ENCODE assay signal across 16 cellular contexts in the genomic region with DNA sequence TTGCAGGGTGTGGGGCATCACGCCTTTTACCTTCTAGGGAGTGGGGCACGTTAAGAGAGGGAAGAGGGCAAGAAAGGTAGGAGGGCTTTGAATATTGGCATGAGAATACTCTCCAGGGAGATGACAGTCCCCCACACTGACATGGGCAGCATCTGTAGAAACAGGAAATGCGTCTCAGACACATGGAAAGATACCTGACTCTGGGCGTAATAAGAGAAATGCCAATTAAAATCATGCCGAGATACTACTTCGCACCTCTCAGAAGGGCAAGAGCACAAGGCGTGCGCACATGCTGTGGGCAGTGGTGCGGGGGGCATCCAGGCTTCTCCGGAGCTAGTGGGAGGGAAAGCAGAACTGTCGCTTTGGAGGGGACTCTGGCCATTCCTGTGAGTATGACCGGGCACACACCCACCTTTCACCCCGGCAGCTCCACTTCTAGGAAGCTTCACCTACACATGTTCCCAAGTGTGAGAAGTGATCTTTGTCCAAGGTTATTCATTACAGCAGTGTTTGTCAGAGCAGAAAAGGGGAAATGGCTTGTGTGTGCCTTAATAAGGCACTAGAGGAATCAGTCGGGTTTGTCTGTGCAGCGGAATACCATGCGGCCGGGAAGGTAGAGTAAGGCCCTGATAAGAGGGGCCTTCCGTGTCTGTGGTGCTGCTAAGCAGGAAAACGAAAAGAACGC.
DNase-seq lines count a peak whose midpoint lies in the region; ATAC-seq and TF ChIP-seq lines count a peak whose summit lies in the region.
"Had no signal": no experiment of that assay in that cellular context is flagged by ENCODE, and none has a peak within 500 bp of the region (broad histone marks: within the 10 kb centered on the region; RNA-seq: fewer than 3 reads in every experiment).

No MANE protein-coding gene starts in this region.

- peaks cover 24% of the 10 kb centered on the region for H3K79me1 ChIP-seq in mesenchymal stem cell (replicated peaks; ENCODE audit: low read length, poor library complexity, severe bottlenecking)

- H3K4me1 Mint-ChIP-seq in GM23338 = peaks cover 2% of the 10 kb centered on the region
- H3K4me1 Mint-ChIP-seq in activated T-helper 2 cell treated with anti-CD3 and anti-CD28 coated beads, Interferon-gamma antibody, Interleukin-2, Interleukin-4, amounts not matched to agents 10 μg/mL and 5 μg/mL and 100 μg/mL, durations not matched to agents 14 hours and 24 hours and 36 hours (ENCODE audit: low read depth) = no peaks in the 10 kb centered on the region

- 94% methylated on average over 17 of the region's 20 CpGs for WGBS in mesenchymal stem cell

- no peak overlapping the region for H3K4ac ChIP-seq in mesenchymal stem cell (ENCODE audit: low read depth in 1 of 2, low read length in 2 of 2)

- H3K27ac Mint-ChIP-seq in GM23338 = no peak overlapping the region
- no peak overlapping the region for H3K27ac Mint-ChIP-seq in activated T-helper 2 cell treated with anti-CD3 and anti-CD28 coated beads, Interferon-gamma antibody, Interleukin-2, Interleukin-4, amounts not matched to agents 10 μg/mL and 5 μg/mL and 100 μg/mL, durations not matched to agents 14 hours and 24 hours and 36 hours
- H3K27ac Mint-ChIP-seq: activated naive CD4-positive, alpha-beta T cell treated with anti-CD3 and anti-CD28 coated beads, Interleukin-2, amount 50 U/mL, for 72 hours had no signal

- DNase-seq in GM23338 (ENCODE audit: low spot score) (no peak), mesenchymal stem cell (no peak)
- no peak for DNase-seq in activated T-helper 2 cell treated with anti-CD3 and anti-CD28 coated beads, Interferon-gamma antibody, Interleukin-2, Interleukin-4, amounts not matched to agents 10 μg/mL and 5 μg/mL and 100 μg/mL, durations not matched to agents 14 hours and 24 hours and 36 hours (ENCODE audit: low spot score)
- DNase-seq: activated CD4-positive, alpha-beta T cell treated with anti-CD3 and anti-CD28 coated beads for 1 hour; activated CD8-positive, alpha-beta memory T cell treated with anti-CD3 and anti-CD28 coated beads, Interleukin-2, amount 50 U/mL, for 48 hours; left ventricle myocardium inferior; NCI-H146; NCI-H526 had no signal

- H2BK5ac ChIP-seq in mesenchymal stem cell (ENCODE audit: low read depth, low read length, poor library complexity, severe bottlenecking) = no peak overlapping the region

- H3K4me3 Mint-ChIP-seq in GM23338 = no peak overlapping the region
- H3K4me3 Mint-ChIP-seq in activated T-helper 2 cell treated with anti-CD3 and anti-CD28 coated beads, Interferon-gamma antibody, Interleukin-2, Interleukin-4, amounts not matched to agents 10 μg/mL and 5 μg/mL and 100 μg/mL, durations not matched to agents 14 hours and 24 hours and 36 hours (ENCODE audit: low read depth) = no peak overlapping the region

- H3K27me3 Mint-ChIP-seq in GM23338 (ENCODE audit: insufficient read depth, low read depth, poor library complexity) = peaks cover 10% of the 10 kb centered on the region
- H3K27me3 Mint-ChIP-seq in activated T-helper 2 cell treated with anti-CD3 and anti-CD28 coated beads, Interferon-gamma antibody, Interleukin-2, Interleukin-4, amounts not matched to agents 10 μg/mL and 5 μg/mL and 100 μg/mL, durations not matched to agents 14 hours and 24 hours and 36 hours (ENCODE audit: low read depth) = no peaks in the 10 kb centered on the region

- H3K36me3 ChIP-seq in BLaER1 = peaks cover 16% of the 10 kb centered on the region; the same call in 1 of the 2 replicates
- H3K36me3 ChIP-seq in GM23338 (ENCODE audit: insufficient read depth) = no peaks in the 10 kb centered on the region
- no peaks in the 10 kb centered on the region for H3K36me3 ChIP-seq in SU-DHL-6 (ENCODE audit: low read length)
- peaks cover 10 to 11% of the 10 kb centered on the region in 2 experiments for H3K36me3 ChIP-seq in mesenchymal stem cell (ENCODE audit: control insufficient read depth in 1 of 2, insufficient read depth in 2 of 2, low read depth in 1 of 2, low read length in 2 of 2)
- H3K36me3 ChIP-seq: breast epithelium, left ventricle myocardium inferior had no signal

- H3K27me3 ChIP-seq in BLaER1 (no peaks in the 10 kb centered on the region), GM23338 (ENCODE audit: insufficient read depth) (no peaks in the 10 kb centered on the region), SU-DHL-6 (ENCODE audit: low read length) (no peaks in the 10 kb centered on the region), mesenchymal stem cell (ENCODE audit: control insufficient read depth in 1 of 2, insufficient read depth in 1 of 2, low read length in 2 of 2) (no peaks in the 10 kb centered on the region)
- H3K27me3 ChIP-seq: breast epithelium had no signal

- H3K27ac ChIP-seq in BLaER1 = peak overlapping the region; percentile 95
- no peak overlapping the region for H3K27ac ChIP-seq in GM23338 (ENCODE audit: low read depth)
- H3K27ac ChIP-seq in SU-DHL-6 (ENCODE audit: low read depth, low read length) = peak overlapping the region; percentile 45
- H3K27ac ChIP-seq in mesenchymal stem cell (ENCODE audit: low read length, poor library complexity, severe bottlenecking) = peak overlapping the region; percentile 95
- H3K27ac ChIP-seq: left ventricle myocardium inferior had no signal

- H3K9me3 ChIP-seq in BLaER1 (no peaks in the 10 kb centered on the region), SU-DHL-6 (ENCODE audit: insufficient read depth, low read length) (no peaks in the 10 kb centered on the region), mesenchymal stem cell (ENCODE audit: control insufficient read depth, low read length) (no peaks in the 10 kb centered on the region)
- H3K9me3 ChIP-seq: breast epithelium, left ventricle myocardium inferior had no signal

- H3K4me1 ChIP-seq in BLaER1 = peaks cover 94% of the 10 kb centered on the region
- H3K4me1 ChIP-seq in GM23338 (ENCODE audit: insufficient read depth) = peaks cover 37% of the 10 kb centered on the region
- peaks cover 34% of the 10 kb centered on the region for H3K4me1 ChIP-seq in mesenchymal stem cell (ENCODE audit: control insufficient read depth, insufficient read depth, low read depth, low read length)
- H3K4me1 ChIP-seq: breast epithelium had no signal

- H3K9me3 Mint-ChIP-seq in GM23338 = no peaks in the 10 kb centered on the region
- H3K9me3 Mint-ChIP-seq in activated T-helper 2 cell treated with anti-CD3 and anti-CD28 coated beads, Interferon-gamma antibody, Interleukin-2, Interleukin-4, amounts not matched to agents 10 μg/mL and 5 μg/mL and 100 μg/mL, durations not matched to agents 14 hours and 24 hours and 36 hours = no peaks in the 10 kb centered on the region
- H3K9me3 Mint-ChIP-seq: activated naive CD4-positive, alpha-beta T cell treated with anti-CD3 and anti-CD28 coated beads, Interleukin-2, amount 50 U/mL, for 72 hours had no signal

- peak overlapping the region in 1 of 2 experiments; percentile 28 for H3K18ac ChIP-seq in mesenchymal stem cell (ENCODE audit: low read depth in 1 of 2, low read length in 2 of 2)

- H3K9ac ChIP-seq in BLaER1 (peak overlapping the region; percentile 85; the same call in 1 of the 2 replicates), SU-DHL-6 (ENCODE audit: low read length) (no peak overlapping the region), mesenchymal stem cell (ENCODE audit: low read length) (no peak overlapping the region)

- peak overlapping the region in 1 of 2 experiments; percentile 85 for H2BK12ac ChIP-seq in mesenchymal stem cell (ENCODE audit: low read length in 2 of 2)

- intact Hi-C loops in activated T-helper 2 cell treated with anti-CD3 and anti-CD28 coated beads, Interferon-gamma antibody, Interleukin-2, Interleukin-4, amounts not matched to agents 10 μg/mL and 5 μg/mL and 100 μg/mL, durations not matched to agents 14 hours and 24 hours and 36 hours (cut with micrococcal nuclease) = no loop called here

- H2BK15ac ChIP-seq in mesenchymal stem cell (ENCODE audit: low read depth, poor library complexity, severe bottlenecking) = no peak overlapping the region

- H2AFZ ChIP-seq in GM23338 (no peak overlapping the region), SU-DHL-6 (ENCODE audit: low read depth, low read length, severe bottlenecking) (no peak overlapping the region), mesenchymal stem cell (ENCODE audit: low read depth, low read length) (peak overlapping the region; percentile 6)

- no peak overlapping the region for H3K23ac ChIP-seq in mesenchymal stem cell (ENCODE audit: low read length in 2 of 2)

- H3K9me2 ChIP-seq in GM23338 (ENCODE audit: insufficient read depth) (no peaks in the 10 kb centered on the region), SU-DHL-6 (replicated peaks; ENCODE audit: insufficient read depth, low read length) (no peaks in the 10 kb centered on the region)

- no peak overlapping the region for H3K4me3 ChIP-seq in BLaER1
- H3K4me3 ChIP-seq in GM23338 = no peak overlapping the region
- H3K4me3 ChIP-seq in SU-DHL-6 (ENCODE audit: insufficient read depth, low read length, poor library complexity, severe bottlenecking) = no peak overlapping the region
- H3K4me3 ChIP-seq in mesenchymal stem cell (ENCODE audit: insufficient read depth in 1 of 2, low read depth in 1 of 2, low read length in 2 of 2) = no peak overlapping the region
- H3K4me3 ChIP-seq: breast epithelium, left ventricle myocardium inferior had no signal

- H3K4me2 ChIP-seq in BLaER1 (peak overlapping the region; percentile 96), GM23338 (peak overlapping the region; percentile 36), SU-DHL-6 (ENCODE audit: low read depth, low read length, poor library complexity, severe bottlenecking) (no peak overlapping the region), mesenchymal stem cell (ENCODE audit: low read length, poor library complexity, severe bottlenecking) (no peak overlapping the region)

- ATAC-seq in GM23338 (no peak), GM21825 (IDR thresholded peaks at IDR 0.05; ENCODE audit: unreplicated experiment) (no peak), HG02870 (IDR thresholded peaks at IDR 0.05; ENCODE audit: unreplicated experiment) (no peak), GM21737 (IDR thresholded peaks at IDR 0.05; ENCODE audit: unreplicated experiment) (no peak)
- ATAC-seq: activated naive CD4-positive, alpha-beta T cell treated with anti-CD3 and anti-CD28 coated beads, Interleukin-2, amount 50 U/mL, for 72 hours; HCT116 had no signal

- H4K91ac ChIP-seq in mesenchymal stem cell (ENCODE audit: low read length) = no peak overlapping the region

- no peaks in the 10 kb centered on the region; the same call in 2 of the 3 replicates for H3K36me3 Mint-ChIP-seq in GM23338 (ENCODE audit: low read depth)
- H3K36me3 Mint-ChIP-seq in activated T-helper 2 cell treated with anti-CD3 and anti-CD28 coated beads, Interferon-gamma antibody, Interleukin-2, Interleukin-4, amounts not matched to agents 10 μg/mL and 5 μg/mL and 100 μg/mL, durations not matched to agents 14 hours and 24 hours and 36 hours (ENCODE audit: low read depth) = no peaks in the 10 kb centered on the region
- H3K36me3 Mint-ChIP-seq: activated naive CD4-positive, alpha-beta T cell treated with anti-CD3 and anti-CD28 coated beads, Interleukin-2, amount 50 U/mL, for 72 hours had no signal

- H3K79me2 ChIP-seq in GM23338 (replicated peaks; ENCODE audit: insufficient read depth) (peaks cover 31% of the 10 kb centered on the region), SU-DHL-6 (ENCODE audit: insufficient read depth, low read length) (peaks cover 92% of the 10 kb centered on the region)

- no peak overlapping the region for H2BK120ac ChIP-seq in mesenchymal stem cell (ENCODE audit: low read depth, low read length)

- H4K20me1 ChIP-seq in BLaER1 = no peaks in the 10 kb centered on the region
- no peaks in the 10 kb centered on the region for H4K20me1 ChIP-seq in GM23338 (replicated peaks; ENCODE audit: insufficient read depth)
- H4K20me1 ChIP-seq in SU-DHL-6 (ENCODE audit: low read depth, low read length) = no peaks in the 10 kb centered on the region

- peak overlapping the region in 1 of 2 experiments; percentile 39 for H3K14ac ChIP-seq in mesenchymal stem cell (ENCODE audit: low read length in 2 of 2)

- peaks cover 6% of the 10 kb centered on the region; the same call in 1 of the 2 replicates for H3F3A ChIP-seq in GM23338 (replicated peaks; ENCODE audit: low read depth)
- H3F3A ChIP-seq in SU-DHL-6 (ENCODE audit: insufficient read depth) = peaks cover 6% of the 10 kb centered on the region; the same call in 1 of the 2 replicates

- no peak overlapping the region for H4K8ac ChIP-seq in mesenchymal stem cell (ENCODE audit: low read length)

- H2AK5ac ChIP-seq in mesenchymal stem cell (ENCODE audit: low read length, severe bottlenecking) = peak overlapping the region; percentile 92

- no peak for TF ChIP-seq CTCF in GM23338 (conservative IDR thresholded peaks at IDR 0.05; ENCODE audit: low read depth in 2 of 2)
- TF ChIP-seq CTCF in SU-DHL-6 (IDR thresholded peaks at IDR 0.05; ENCODE audit: insufficient read depth, low read length, poor library complexity, severe bottlenecking) = no peak

Comparison
In these comparisons a context has a peak if more than half of its experiments do, and no peak if none do; other contexts are left out.
1. H3K4me2 ChIP-seq: peak in BLaER1 (single experiment) and GM23338 (single experiment); none in SU-DHL-6 (single experiment) and mesenchymal stem cell (single experiment).